In the genomic region with DNA sequence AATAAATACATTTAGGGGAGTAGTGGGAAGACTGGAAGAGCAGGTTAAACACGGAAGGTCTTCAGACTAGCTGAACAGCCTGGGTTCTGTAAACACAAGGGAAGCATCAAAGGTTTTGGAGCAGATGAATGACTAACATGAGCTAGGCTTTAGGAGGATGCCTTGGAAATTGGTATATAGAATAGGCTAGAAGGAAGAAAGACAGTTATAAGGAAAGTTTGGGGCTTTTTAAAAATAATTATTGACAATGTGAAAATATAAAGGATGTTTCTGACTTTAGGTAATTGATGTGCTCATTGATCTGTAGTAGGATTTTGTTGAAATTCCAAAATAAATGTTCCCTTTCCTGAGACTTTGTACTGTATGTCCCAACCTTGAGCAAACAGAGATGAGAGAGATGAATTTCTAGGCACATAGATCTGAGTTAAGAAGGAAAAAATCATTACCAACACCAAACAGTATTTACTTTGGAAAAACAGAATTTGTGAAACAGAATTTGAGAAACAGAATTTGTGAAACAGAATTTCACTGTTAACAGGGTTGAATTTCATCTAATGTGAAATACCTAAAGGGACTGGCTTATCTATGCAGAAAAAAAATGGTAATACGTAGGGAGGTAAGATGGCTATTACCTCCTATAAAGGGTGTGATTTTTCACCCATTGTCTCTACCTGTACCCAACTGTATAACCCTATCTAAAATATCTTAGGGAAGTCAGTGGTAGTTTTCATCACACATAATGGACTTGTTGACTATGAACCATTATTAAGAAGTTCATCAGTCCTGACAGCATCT, we compare ENCODE assay signal across 1 cellular context.
A peak's percentile ranks its signal among the peaks of the same experiment; 100 is the strongest.
TF ChIP-seq lines count a peak whose summit lies in the region.

No MANE protein-coding gene starts in this region.

TF ChIP-seq in HepG2, 621 proteins besides CTCF, POLR2A, EP300 and RAD21 (continued from another document and continues in another):
- TF ChIP-seq FOXP4 (CRISPR knock-in tag; IDR thresholded peaks at IDR 0.05) (peak; percentile 87), NONO (IDR thresholded peaks at IDR 0.05) (no peak), NONO (CRISPR knock-in tag; conservative IDR thresholded peaks at IDR 0.05) (peak; percentile 71), FOXA3 (CRISPR knock-in tag; IDR thresholded peaks at IDR 0.05) (peak; percentile 95), HMGA1 (CRISPR knock-in tag; conservative IDR thresholded peaks at IDR 0.05) (no peak), PAWR (CRISPR knock-in tag; IDR thresholded peaks at IDR 0.05; ENCODE audit: borderline replicate concordance) (no peak), ZNF749 (CRISPR knock-in tag; IDR thresholded peaks at IDR 0.05; ENCODE audit: borderline replicate concordance) (no peak), DR1 (CRISPR knock-in tag; IDR thresholded peaks at IDR 0.05) (no peak), GATAD2A (CRISPR knock-in tag; IDR thresholded peaks at IDR 0.05) (peak; percentile 97), ZNF124 (CRISPR knock-in tag; IDR thresholded peaks at IDR 0.05) (peak; percentile 82; the same call in 1 of the 2 replicates), ZSCAN9 (CRISPR knock-in tag; IDR thresholded peaks at IDR 0.05; ENCODE audit: borderline replicate concordance) (0 out of 2 replicates have a peak, but pooled peaks have one; percentile 14), SAP130 (CRISPR knock-in tag; IDR thresholded peaks at IDR 0.05; ENCODE audit: low read depth) (peak; percentile 64), KDM6A (CRISPR knock-in tag; IDR thresholded peaks at IDR 0.05; ENCODE audit: low read depth) (peak; percentile 61), DPF2 (CRISPR knock-in tag; IDR thresholded peaks at IDR 0.05; ENCODE audit: borderline replicate concordance, low read depth) (peak; percentile 93), YY1 (IDR thresholded peaks at IDR 0.05; ENCODE audit: insufficient read depth, insufficient replicate concordance, low read depth, low read length) (peak; percentile 36), TCF7 (IDR thresholded peaks at IDR 0.05; ENCODE audit: low read depth) (peak; percentile 97), SMYD3 (CRISPR knock-in tag; IDR thresholded peaks at IDR 0.05) (no peak), SKIL (CRISPR knock-in tag; IDR thresholded peaks at IDR 0.05; ENCODE audit: borderline replicate concordance) (peak; percentile 68; the same call in 1 of the 2 replicates), SMARCC2 (IDR thresholded peaks at IDR 0.05) (peak; percentile 82; the same call in 1 of the 2 replicates), NCOA2 (CRISPR knock-in tag; IDR thresholded peaks at IDR 0.05) (peak; percentile 97), RXRB (CRISPR knock-in tag; IDR thresholded peaks at IDR 0.05; ENCODE audit: borderline replicate concordance) (peak; percentile 71), FOXK1 (CRISPR knock-in tag; IDR thresholded peaks at IDR 0.05; ENCODE audit: borderline replicate concordance, low read depth) (peak; percentile 79), CEBPB (IDR thresholded peaks at IDR 0.05; ENCODE audit: borderline replicate concordance, low read depth, low read length) (peak; percentile 83), ZNF282 (IDR thresholded peaks at IDR 0.05; ENCODE audit: partially characterized antibody) (no peak), ZNF12 (CRISPR knock-in tag; IDR thresholded peaks at IDR 0.05) (no peak), TBL1XR1 (IDR thresholded peaks at IDR 0.05; ENCODE audit: borderline replicate concordance, low read length, partially characterized antibody) (peak; percentile 31), HOXA5 (CRISPR knock-in tag; IDR thresholded peaks at IDR 0.05) (peak; percentile 59; the same call in 1 of the 2 replicates), THAP11 (CRISPR knock-in tag; IDR thresholded peaks at IDR 0.05) (peak; percentile 69), SP140L (CRISPR knock-in tag; IDR thresholded peaks at IDR 0.05; ENCODE audit: borderline replicate concordance) (no peak), MATR3 (CRISPR knock-in tag; IDR thresholded peaks at IDR 0.05) (no peak)
- TF ChIP-seq, protein P1, sequence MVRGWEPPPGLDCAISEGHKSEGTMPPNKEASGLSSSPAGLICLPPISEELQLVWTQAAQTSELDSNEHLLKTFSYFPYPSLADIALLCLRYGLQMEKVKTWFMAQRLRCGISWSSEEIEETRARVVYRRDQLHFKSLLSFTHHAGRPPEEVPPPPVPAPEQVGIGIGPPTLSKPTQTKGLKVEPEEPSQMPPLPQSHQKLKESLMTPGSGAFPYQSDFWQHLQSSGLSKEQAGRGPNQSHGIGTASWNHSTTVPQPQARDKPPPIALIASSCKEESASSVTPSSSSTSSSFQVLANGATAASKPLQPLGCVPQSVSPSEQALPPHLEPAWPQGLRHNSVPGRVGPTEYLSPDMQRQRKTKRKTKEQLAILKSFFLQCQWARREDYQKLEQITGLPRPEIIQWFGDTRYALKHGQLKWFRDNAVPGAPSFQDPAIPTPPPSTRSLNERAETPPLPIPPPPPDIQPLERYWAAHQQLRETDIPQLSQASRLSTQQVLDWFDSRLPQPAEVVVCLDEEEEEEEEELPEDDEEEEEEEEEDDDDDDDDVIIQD (CRISPR knock-in tag; IDR thresholded peaks at IDR 0.05; ENCODE audit: low read depth): peak; percentile 83; the same call in 1 of the 2 replicates
- TF ChIP-seq, protein P2, sequence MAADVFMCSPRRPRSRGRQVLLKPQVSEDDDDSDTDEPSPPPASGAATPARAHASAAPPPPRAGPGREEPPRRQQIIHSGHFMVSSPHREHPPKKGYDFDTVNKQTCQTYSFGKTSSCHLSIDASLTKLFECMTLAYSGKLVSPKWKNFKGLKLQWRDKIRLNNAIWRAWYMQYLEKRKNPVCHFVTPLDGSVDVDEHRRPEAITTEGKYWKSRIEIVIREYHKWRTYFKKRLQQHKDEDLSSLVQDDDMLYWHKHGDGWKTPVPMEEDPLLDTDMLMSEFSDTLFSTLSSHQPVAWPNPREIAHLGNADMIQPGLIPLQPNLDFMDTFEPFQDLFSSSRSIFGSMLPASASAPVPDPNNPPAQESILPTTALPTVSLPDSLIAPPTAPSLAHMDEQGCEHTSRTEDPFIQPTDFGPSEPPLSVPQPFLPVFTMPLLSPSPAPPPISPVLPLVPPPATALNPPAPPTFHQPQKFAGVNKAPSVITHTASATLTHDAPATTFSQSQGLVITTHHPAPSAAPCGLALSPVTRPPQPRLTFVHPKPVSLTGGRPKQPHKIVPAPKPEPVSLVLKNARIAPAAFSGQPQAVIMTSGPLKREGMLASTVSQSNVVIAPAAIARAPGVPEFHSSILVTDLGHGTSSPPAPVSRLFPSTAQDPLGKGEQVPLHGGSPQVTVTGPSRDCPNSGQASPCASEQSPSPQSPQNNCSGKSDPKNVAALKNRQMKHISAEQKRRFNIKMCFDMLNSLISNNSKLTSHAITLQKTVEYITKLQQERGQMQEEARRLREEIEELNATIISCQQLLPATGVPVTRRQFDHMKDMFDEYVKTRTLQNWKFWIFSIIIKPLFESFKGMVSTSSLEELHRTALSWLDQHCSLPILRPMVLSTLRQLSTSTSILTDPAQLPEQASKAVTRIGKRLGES (CRISPR knock-in tag; IDR thresholded peaks at IDR 0.05; ENCODE audit: borderline replicate concordance): no peak
- TF ChIP-seq, protein P3, sequence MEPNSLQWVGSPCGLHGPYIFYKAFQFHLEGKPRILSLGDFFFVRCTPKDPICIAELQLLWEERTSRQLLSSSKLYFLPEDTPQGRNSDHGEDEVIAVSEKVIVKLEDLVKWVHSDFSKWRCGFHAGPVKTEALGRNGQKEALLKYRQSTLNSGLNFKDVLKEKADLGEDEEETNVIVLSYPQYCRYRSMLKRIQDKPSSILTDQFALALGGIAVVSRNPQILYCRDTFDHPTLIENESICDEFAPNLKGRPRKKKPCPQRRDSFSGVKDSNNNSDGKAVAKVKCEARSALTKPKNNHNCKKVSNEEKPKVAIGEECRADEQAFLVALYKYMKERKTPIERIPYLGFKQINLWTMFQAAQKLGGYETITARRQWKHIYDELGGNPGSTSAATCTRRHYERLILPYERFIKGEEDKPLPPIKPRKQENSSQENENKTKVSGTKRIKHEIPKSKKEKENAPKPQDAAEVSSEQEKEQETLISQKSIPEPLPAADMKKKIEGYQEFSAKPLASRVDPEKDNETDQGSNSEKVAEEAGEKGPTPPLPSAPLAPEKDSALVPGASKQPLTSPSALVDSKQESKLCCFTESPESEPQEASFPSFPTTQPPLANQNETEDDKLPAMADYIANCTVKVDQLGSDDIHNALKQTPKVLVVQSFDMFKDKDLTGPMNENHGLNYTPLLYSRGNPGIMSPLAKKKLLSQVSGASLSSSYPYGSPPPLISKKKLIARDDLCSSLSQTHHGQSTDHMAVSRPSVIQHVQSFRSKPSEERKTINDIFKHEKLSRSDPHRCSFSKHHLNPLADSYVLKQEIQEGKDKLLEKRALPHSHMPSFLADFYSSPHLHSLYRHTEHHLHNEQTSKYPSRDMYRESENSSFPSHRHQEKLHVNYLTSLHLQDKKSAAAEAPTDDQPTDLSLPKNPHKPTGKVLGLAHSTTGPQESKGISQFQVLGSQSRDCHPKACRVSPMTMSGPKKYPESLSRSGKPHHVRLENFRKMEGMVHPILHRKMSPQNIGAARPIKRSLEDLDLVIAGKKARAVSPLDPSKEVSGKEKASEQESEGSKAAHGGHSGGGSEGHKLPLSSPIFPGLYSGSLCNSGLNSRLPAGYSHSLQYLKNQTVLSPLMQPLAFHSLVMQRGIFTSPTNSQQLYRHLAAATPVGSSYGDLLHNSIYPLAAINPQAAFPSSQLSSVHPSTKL (CRISPR knock-in tag; IDR thresholded peaks at IDR 0.05): peak; percentile 98
- TF ChIP-seq, protein P4, sequence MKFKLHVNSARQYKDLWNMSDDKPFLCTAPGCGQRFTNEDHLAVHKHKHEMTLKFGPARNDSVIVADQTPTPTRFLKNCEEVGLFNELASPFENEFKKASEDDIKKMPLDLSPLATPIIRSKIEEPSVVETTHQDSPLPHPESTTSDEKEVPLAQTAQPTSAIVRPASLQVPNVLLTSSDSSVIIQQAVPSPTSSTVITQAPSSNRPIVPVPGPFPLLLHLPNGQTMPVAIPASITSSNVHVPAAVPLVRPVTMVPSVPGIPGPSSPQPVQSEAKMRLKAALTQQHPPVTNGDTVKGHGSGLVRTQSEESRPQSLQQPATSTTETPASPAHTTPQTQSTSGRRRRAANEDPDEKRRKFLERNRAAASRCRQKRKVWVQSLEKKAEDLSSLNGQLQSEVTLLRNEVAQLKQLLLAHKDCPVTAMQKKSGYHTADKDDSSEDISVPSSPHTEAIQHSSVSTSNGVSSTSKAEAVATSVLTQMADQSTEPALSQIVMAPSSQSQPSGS (CRISPR knock-in tag; IDR thresholded peaks at IDR 0.05): peak; percentile 82; the same call in 1 of the 2 replicates
- TF ChIP-seq, protein P5, sequence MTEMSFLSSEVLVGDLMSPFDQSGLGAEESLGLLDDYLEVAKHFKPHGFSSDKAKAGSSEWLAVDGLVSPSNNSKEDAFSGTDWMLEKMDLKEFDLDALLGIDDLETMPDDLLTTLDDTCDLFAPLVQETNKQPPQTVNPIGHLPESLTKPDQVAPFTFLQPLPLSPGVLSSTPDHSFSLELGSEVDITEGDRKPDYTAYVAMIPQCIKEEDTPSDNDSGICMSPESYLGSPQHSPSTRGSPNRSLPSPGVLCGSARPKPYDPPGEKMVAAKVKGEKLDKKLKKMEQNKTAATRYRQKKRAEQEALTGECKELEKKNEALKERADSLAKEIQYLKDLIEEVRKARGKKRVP (CRISPR knock-in tag; IDR thresholded peaks at IDR 0.05): peak in 1 of 2 experiments; percentile 65; a peak in 1 of 4 replicates
- TF ChIP-seq, protein P6, sequence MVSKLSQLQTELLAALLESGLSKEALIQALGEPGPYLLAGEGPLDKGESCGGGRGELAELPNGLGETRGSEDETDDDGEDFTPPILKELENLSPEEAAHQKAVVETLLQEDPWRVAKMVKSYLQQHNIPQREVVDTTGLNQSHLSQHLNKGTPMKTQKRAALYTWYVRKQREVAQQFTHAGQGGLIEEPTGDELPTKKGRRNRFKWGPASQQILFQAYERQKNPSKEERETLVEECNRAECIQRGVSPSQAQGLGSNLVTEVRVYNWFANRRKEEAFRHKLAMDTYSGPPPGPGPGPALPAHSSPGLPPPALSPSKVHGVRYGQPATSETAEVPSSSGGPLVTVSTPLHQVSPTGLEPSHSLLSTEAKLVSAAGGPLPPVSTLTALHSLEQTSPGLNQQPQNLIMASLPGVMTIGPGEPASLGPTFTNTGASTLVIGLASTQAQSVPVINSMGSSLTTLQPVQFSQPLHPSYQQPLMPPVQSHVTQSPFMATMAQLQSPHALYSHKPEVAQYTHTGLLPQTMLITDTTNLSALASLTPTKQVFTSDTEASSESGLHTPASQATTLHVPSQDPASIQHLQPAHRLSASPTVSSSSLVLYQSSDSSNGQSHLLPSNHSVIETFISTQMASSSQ (IDR thresholded peaks at IDR 0.05; ENCODE audit: low read depth): peak; percentile 67
- TF ChIP-seq, protein P6 (CRISPR knock-in tag; IDR thresholded peaks at IDR 0.05; ENCODE audit: borderline replicate concordance): peak; percentile 47; the same call in 1 of the 2 replicates
